Comparison of ENCODE assay signal across 10 cellular contexts in genomic region chr1:159171688-159172501, GRCh38. TPM values are rescaled to one million over a fixed set of nuclear protein-coding genes. Genes with fewer than 3 reads are reported as not detected.
DNase-seq lines count a peak whose midpoint lies in the region; ATAC-seq and TF ChIP-seq lines count a peak whose summit lies in the region.
"Had no signal": no experiment of that assay in that cellular context is flagged by ENCODE, and none has a peak within 500 bp of the region (broad histone marks: within the 10 kb centered on the region; RNA-seq: fewer than 3 reads in every experiment).

No MANE protein-coding gene starts in this region.

- H3K36me3 ChIP-seq in ACC112 (ENCODE audit: insufficient read depth, low read length) (no peaks in the 10 kb centered on the region), right lobe of liver (no peaks in the 10 kb centered on the region)

- no peaks in the 10 kb centered on the region for H3K36me3 Mint-ChIP-seq in neural crest cell (ENCODE audit: low read depth)

- no peaks in the 10 kb centered on the region for H3K9me3 Mint-ChIP-seq in neural crest cell

- H3K27me3 ChIP-seq in ACC112 (ENCODE audit: insufficient read depth, low read length) (peaks cover 98% of the 10 kb centered on the region), right lobe of liver (peaks cover 0 to 3% of the 10 kb centered on the region in 2 donors)

- H3K27me3 Mint-ChIP-seq in neural crest cell (ENCODE audit: low read depth): peaks cover 64% of the 10 kb centered on the region

- no peaks in the 10 kb centered on the region for H3K4me1 ChIP-seq in ACC112 (ENCODE audit: control insufficient read depth, insufficient read depth, low read length, unreplicated experiment)
- no peaks in the 10 kb centered on the region for H3K4me1 ChIP-seq in right lobe of liver

- TF ChIP-seq POLR2A in erythroblast (IDR thresholded peaks at IDR 0.05; ENCODE audit: low read length): no peak
- no peak for TF ChIP-seq POLR2A in right lobe of liver (IDR thresholded peaks at IDR 0.05)

- H3K4me1 Mint-ChIP-seq in neural crest cell: peaks cover 21% of the 10 kb centered on the region

- intact Hi-C loops in right lobe of liver (cut with DNase I): no loop called here

- DNase-seq in NCI-H226 (peak; percentile 51), erythroblast (lab: John Stamatoyannopoulos, UW) (peak; percentile 37 to 40), neural crest cell (ENCODE audit: low read depth, low spot score) (peak; percentile 33), right lobe of liver (no peak), NCI-H1930 (lab: John Stamatoyannopoulos, UW) (no peak), NCI-H1694 treated with DMSO at 0.1 percent for 48 hours (lab: John Stamatoyannopoulos, UW) (no peak)
- DNase-seq: left cardiac atrium, NCI-H1436 treated with DMSO at 0.1 percent for 48 hours had no signal

- ATAC-seq in right lobe of liver (no peak), GM18520 (IDR thresholded peaks at IDR 0.05; ENCODE audit: unreplicated experiment) (no peak)

- H3K9me3 ChIP-seq in right lobe of liver: no peaks in the 10 kb centered on the region

- H2AFZ ChIP-seq in ACC112 (ENCODE audit: low read length, unreplicated experiment): no peak overlapping the region

- H3K4me3 ChIP-seq in ACC112 (ENCODE audit: low read depth, low read length) (peak overlapping the region; percentile 66), right lobe of liver (no peak overlapping the region)

- under 1% methylated on average over 19 of the region's 49 CpGs for WGBS in right lobe of liver (ENCODE audit: insufficient coverage, low coverage, low lambda C conversion rate, missing lambda C conversion rate)

- peak overlapping the region; percentile 91 for H3K4me3 Mint-ChIP-seq in neural crest cell

- no peak overlapping the region for H3K27ac ChIP-seq in ACC112 (ENCODE audit: low read depth, low read length)
- H3K27ac ChIP-seq in right lobe of liver: no peak overlapping the region

- TF ChIP-seq CTCF in neural crest cell (conservative IDR thresholded peaks at IDR 0.05) (no peak), right lobe of liver (IDR thresholded peaks at IDR 0.05) (no peak)

- H3K27ac Mint-ChIP-seq in neural crest cell (ENCODE audit: unreplicated experiment): no peak overlapping the region

- no peaks in the 10 kb centered on the region for H3K79me2 ChIP-seq in ACC112 (ENCODE audit: control insufficient read depth, insufficient read depth, low read length, unreplicated experiment)

RNA-seq across cellular contexts. Expression of gene CADM3, which starts 0.5 kb away (rescaled TPM):
- 10.0 and 10.4 TPM in 2 replicates for total RNA-seq in neural crest cell
- total RNA-seq in right lobe of liver: under 1 TPM; 0.11 to 0.61 (median 0.16) TPM

RNA-seq across cellular contexts. Expression of gene ACKR1, which starts 32.8 kb away (rescaled TPM):
- total RNA-seq in neural crest cell (0.98 and 1.1 TPM in 2 replicates), right lobe of liver (under 1 TPM in 4 of 6 experiments, not detected in 2; 0.12 to 0.53 (median 0.39) TPM)

Comparison
In these comparisons a context has a peak if more than half of its experiments do, and no peak if none do; other contexts are left out.
1. DNase-seq: peak in NCI-H226 (single experiment), erythroblast (2 of 2) and neural crest cell (single experiment); none in right lobe of liver (0 of 3), NCI-H1930 (0 of 2) and NCI-H1694 treated with DMSO at 0.1 percent for 48 hours (single experiment).